ENCODE assay signal across 8 cellular contexts in genomic region chr7:92691578-92691977, GRCh38.
DNase-seq lines count a peak whose midpoint lies in the region; ATAC-seq, FAIRE-seq and TF ChIP-seq lines count a peak whose summit lies in the region.

No MANE protein-coding gene starts in this region.

- no peak overlapping the region for H2BK5ac ChIP-seq in H1 (ENCODE audit: low read depth, low read length)

- H3K4me3 ChIP-seq in KMS-11 (IDR thresholded peaks at IDR 0.05; ENCODE audit: insufficient read depth, low read depth, low read length) (no peak overlapping the region), H1 (ENCODE audit: extremely low read depth in 1 of 4, insufficient read depth in 2 of 4, low read depth in 3 of 4, low read length in 4 of 4) (no peak overlapping the region)

- no peaks in the 10 kb centered on the region for H3K27me3 Mint-ChIP-seq in activated CD8-positive, alpha-beta memory T cell treated with anti-CD3 and anti-CD28 coated beads, Interleukin-2, amount 10 ng/mL, durations not matched to agents 7 days and 5 days
- H3K27me3 Mint-ChIP-seq in nephron progenitor cell (ENCODE audit: low read depth, poor library complexity): no peaks in the 10 kb centered on the region

- peak overlapping the region; percentile 56 for H3K27ac Mint-ChIP-seq in activated CD8-positive, alpha-beta memory T cell treated with anti-CD3 and anti-CD28 coated beads, Interleukin-2, amount 10 ng/mL, durations not matched to agents 7 days and 5 days
- H3K27ac Mint-ChIP-seq in nephron progenitor cell: no peak overlapping the region

- no peaks in the 10 kb centered on the region; the same call in 1 of the 2 replicates for H3K36me3 ChIP-seq in KMS-11 (ENCODE audit: insufficient read depth)
- no peaks in the 10 kb centered on the region for H3K36me3 ChIP-seq in H1 (ENCODE audit: control insufficient read depth in 2 of 4, insufficient read depth in 4 of 4, low read length in 3 of 4)

- no peak overlapping the region for H3K4me2 ChIP-seq in KMS-11
- no peak overlapping the region for H3K4me2 ChIP-seq in H1 (ENCODE audit: insufficient read depth in 1 of 2, low read depth in 2 of 2, low read length in 2 of 2)

- no peak overlapping the region for H3K9ac ChIP-seq in KMS-11
- no peak overlapping the region for H3K9ac ChIP-seq in H1 (replicated peaks in 1 of 4; ENCODE audit: extremely low read depth in 1 of 4, low read depth in 3 of 4, low read length in 3 of 4)

- DNase-seq in activated CD8-positive, alpha-beta memory T cell treated with anti-CD3 and anti-CD28 coated beads, Interleukin-2, amount 10 ng/mL, durations not matched to agents 7 days and 5 days: no peak
- DNase-seq in activated CD8-positive, alpha-beta memory T cell treated with anti-CD3 and anti-CD28 coated beads, Interleukin-2, amount 50 U/mL, for 48 hours: no peak
- DNase-seq in SIG-M5 treated with dmso at 0.1 percent for 504 hours (lab: John Stamatoyannopoulos, UW; ENCODE audit: unreplicated experiment) (peak; percentile 74), H1 (ENCODE audit: low read depth in 1 of 2, low spot score in 2 of 2) (no peak), nephron progenitor cell (no peak), occipital lobe (lab: John Stamatoyannopoulos, UW) (no peak)

- no peak overlapping the region for H3K4ac ChIP-seq in H1 (replicated peaks; ENCODE audit: insufficient read length, low read depth, low read length)

- H3K9me3 Mint-ChIP-seq in activated CD8-positive, alpha-beta memory T cell treated with anti-CD3 and anti-CD28 coated beads, Interleukin-2, amount 10 ng/mL, durations not matched to agents 7 days and 5 days (ENCODE audit: low read depth): peaks cover 15% of the 10 kb centered on the region
- H3K9me3 Mint-ChIP-seq in nephron progenitor cell: peaks cover 25% of the 10 kb centered on the region

- H3K79me2 ChIP-seq in KMS-11 (ENCODE audit: insufficient read depth, low read depth) (peaks cover 80% of the 10 kb centered on the region), H1 (ENCODE audit: control insufficient read depth in 1 of 2, insufficient read depth in 2 of 2, low read length in 2 of 2) (no peaks in the 10 kb centered on the region)

- H4K20me1 ChIP-seq in KMS-11 (ENCODE audit: insufficient read depth) (no peaks in the 10 kb centered on the region), H1 (replicated peaks in 1 of 2; ENCODE audit: control insufficient read depth in 1 of 2, insufficient read depth in 2 of 2, low read length in 2 of 2) (no peaks in the 10 kb centered on the region)

- FAIRE-seq in H1 (lab: Jason Lieb, UNC): peak; percentile 28

- H3K23ac ChIP-seq in H1 (ENCODE audit: insufficient read length): no peak overlapping the region

- H4K5ac ChIP-seq in H1 (ENCODE audit: insufficient read length, low read depth, low read length): no peak overlapping the region

- no peak for TF ChIP-seq POLR2A in H1 (IDR thresholded peaks at IDR 0.05; ENCODE audit: control extremely low read depth in 1 of 2, low read depth in 2 of 2, low read length in 2 of 2)

- POLR2A ChIA-PET in H1 (lab: Charles Lee; ENCODE audit: partially characterized antibody): no interaction called here

- H3K4me3 Mint-ChIP-seq in activated CD8-positive, alpha-beta memory T cell treated with anti-CD3 and anti-CD28 coated beads, Interleukin-2, amount 10 ng/mL, durations not matched to agents 7 days and 5 days: no peak overlapping the region
- no peak overlapping the region for H3K4me3 Mint-ChIP-seq in nephron progenitor cell

- H3K79me1 ChIP-seq in H1 (ENCODE audit: low read depth, low read length): no peaks in the 10 kb centered on the region

- peak; percentile 72 for TF ChIP-seq CTCF in KMS-11 (conservative IDR thresholded peaks at IDR 0.05; ENCODE audit: low read depth, low read length)
- TF ChIP-seq CTCF in H1 (IDR thresholded peaks at IDR 0.05; ENCODE audit: control extremely low read depth in 1 of 3, insufficient read depth in 1 of 3, low read depth in 1 of 3, low read length in 3 of 3): peak in 2 of 3 experiments; percentile 38 to 50; a peak in 2 of 4 replicates
- TF ChIP-seq CTCF in nephron progenitor cell (IDR thresholded peaks at IDR 0.05): peak; percentile 46

- H2BK12ac ChIP-seq in H1 (ENCODE audit: low read depth, low read length): no peak overlapping the region

- peaks cover 67% of the 10 kb centered on the region for H3K36me3 Mint-ChIP-seq in activated CD8-positive, alpha-beta memory T cell treated with anti-CD3 and anti-CD28 coated beads, Interleukin-2, amount 10 ng/mL, durations not matched to agents 7 days and 5 days
- peaks cover 33% of the 10 kb centered on the region for H3K36me3 Mint-ChIP-seq in nephron progenitor cell (ENCODE audit: low read depth)

- H4K91ac ChIP-seq in H1 (replicated peaks; ENCODE audit: insufficient read length, low read length): no peak overlapping the region

- no peak for TF ChIP-seq EP300 in H1 (IDR thresholded peaks at IDR 0.05; ENCODE audit: borderline replicate concordance in 1 of 2, low read depth in 2 of 2, low read length in 2 of 2)

- no peaks in the 10 kb centered on the region for H3K9me3 ChIP-seq in H1 (ENCODE audit: insufficient read depth in 2 of 2, low read depth in 1 of 2, low read length in 1 of 2)

- H3K56ac ChIP-seq in H1 (replicated peaks; ENCODE audit: insufficient read length, low read depth, low read length): no peak overlapping the region

- peaks cover 44% of the 10 kb centered on the region for H3K4me1 ChIP-seq in KMS-11 (ENCODE audit: low read depth, poor library complexity, severe bottlenecking)
- peaks cover 0 to 6% (median 2%) of the 10 kb centered on the region in 4 experiments; a peak in 3 of 7 replicates for H3K4me1 ChIP-seq in H1 (replicated peaks in 1 of 4; ENCODE audit: control insufficient read depth in 3 of 4, insufficient read depth in 4 of 4, low read length in 3 of 4)

- peak overlapping the region; percentile 6; the same call in 1 of the 2 replicates for H3K27ac ChIP-seq in KMS-11
- H3K27ac ChIP-seq in H1 (ENCODE audit: low read depth, low read length): no peak overlapping the region

- H3K18ac ChIP-seq in H1 (ENCODE audit: extremely low read depth, low read length): no peak overlapping the region

- H4K8ac ChIP-seq in H1 (ENCODE audit: extremely low read depth, insufficient read depth, low read length): no peak overlapping the region

- H2AFZ ChIP-seq in KMS-11 (ENCODE audit: low read depth): no peak overlapping the region
- no peak overlapping the region for H2AFZ ChIP-seq in H1 (ENCODE audit: low read length)

- peak; percentile 70 to 71 for TF ChIP-seq RAD21 in H1 (IDR thresholded peaks at IDR 0.05 in 1 of 2, conservative IDR thresholded peaks at IDR 0.05 in 1 of 2; ENCODE audit: low read depth in 2 of 2, low read length in 2 of 2)

- no peak overlapping the region for H2BK15ac ChIP-seq in H1 (ENCODE audit: low read length)

- 36% methylated on average over 2 of the region's 2 CpGs; no CpG with 5 or more reads in 1 of the 2 experiments for WGBS in H1 (ENCODE audit: extremely low coverage in 1 of 2, insufficient coverage in 1 of 2, insufficient read length in 1 of 2, insufficient replicate concordance in 2 of 2, low coverage in 1 of 2, low lambda C conversion rate in 2 of 2, missing lambda C conversion rate in 1 of 2), 2 experiments

- H3K23me2 ChIP-seq in H1 (ENCODE audit: low read depth, low read length): peaks cover 9% of the 10 kb centered on the region

- no peak overlapping the region for H2BK20ac ChIP-seq in H1 (ENCODE audit: low read length)

- H2AK5ac ChIP-seq in H1 (ENCODE audit: low read depth, low read length): no peak overlapping the region

- CTCF ChIA-PET in activated CD8-positive, alpha-beta memory T cell treated with anti-CD3 and anti-CD28 coated beads, Interleukin-2, amount 10 ng/mL, durations not matched to agents 7 days and 5 days (lab: Charles Lee): interaction anchor here (1.3 to 3.0 kb wide), 3 partner anchors 71 to 142 kb away, joined by 5 to 16 read pairs (median 8); no protein-coding TSS in a partner anchor
- CTCF ChIA-PET in H1 (lab: Charles Lee; ENCODE audit: partially characterized antibody): interaction anchor here (1.0 to 2.5 kb wide), 5 partner anchors 10 to 145 kb away, joined by 3 to 17 read pairs (median 9); partner anchors contain the start of gene CDK6

- ATAC-seq in activated CD8-positive, alpha-beta memory T cell treated with anti-CD3 and anti-CD28 coated beads, Interleukin-2, amount 10 ng/mL, durations not matched to agents 7 days and 5 days: peak; percentile 93
- ATAC-seq in GM21529 (IDR thresholded peaks at IDR 0.05; ENCODE audit: unreplicated experiment): peak; percentile 90

- no peaks in the 10 kb centered on the region for H3K27me3 ChIP-seq in KMS-11 (ENCODE audit: insufficient read depth, low read depth)
- no peaks in the 10 kb centered on the region; a peak in 2 of 7 replicates for H3K27me3 ChIP-seq in H1 (replicated peaks in 1 of 4; ENCODE audit: control insufficient read depth in 3 of 4, extremely low read depth in 1 of 4, insufficient read depth in 3 of 4, low read length in 3 of 4)

- H3K14ac ChIP-seq in H1 (ENCODE audit: insufficient read length): no peak overlapping the region

- H2BK120ac ChIP-seq in H1 (replicated peaks; ENCODE audit: low read depth, low read length): no peak overlapping the region

- H3K4me1 Mint-ChIP-seq in activated CD8-positive, alpha-beta memory T cell treated with anti-CD3 and anti-CD28 coated beads, Interleukin-2, amount 10 ng/mL, durations not matched to agents 7 days and 5 days: peaks cover 58% of the 10 kb centered on the region
- H3K4me1 Mint-ChIP-seq in nephron progenitor cell: peaks cover 29% of the 10 kb centered on the region

TF ChIP-seq in H1, 55 proteins besides CTCF, POLR2A, EP300 and RAD21 (continues in another document):
- TF ChIP-seq YY1 (IDR thresholded peaks at IDR 0.05; ENCODE audit: low read depth, low read length) (no peak), CHD1 (IDR thresholded peaks at IDR 0.05; ENCODE audit: low read depth, low read length) (no peak), SP2 (IDR thresholded peaks at IDR 0.05; ENCODE audit: low read length) (no peak), GTF2F1 (IDR thresholded peaks at IDR 0.05; ENCODE audit: borderline replicate concordance, low read depth, low read length) (no peak), BRCA1 (IDR thresholded peaks at IDR 0.05; ENCODE audit: low read depth, low read length) (no peak), PHF8 (conservative IDR thresholded peaks at IDR 0.05; ENCODE audit: low read depth, low read length) (no peak), JUN (IDR thresholded peaks at IDR 0.05; ENCODE audit: low read depth, low read length) (no peak), E2F6 (IDR thresholded peaks at IDR 0.05) (no peak), EZH2 (IDR thresholded peaks at IDR 0.05; ENCODE audit: low read depth, low read length, severe bottlenecking) (no peak), EGR1 (IDR thresholded peaks at IDR 0.05; ENCODE audit: borderline replicate concordance, low read depth, low read length) (no peak)
